ENCODE assay signal across 10 cellular contexts in the genomic region with DNA sequence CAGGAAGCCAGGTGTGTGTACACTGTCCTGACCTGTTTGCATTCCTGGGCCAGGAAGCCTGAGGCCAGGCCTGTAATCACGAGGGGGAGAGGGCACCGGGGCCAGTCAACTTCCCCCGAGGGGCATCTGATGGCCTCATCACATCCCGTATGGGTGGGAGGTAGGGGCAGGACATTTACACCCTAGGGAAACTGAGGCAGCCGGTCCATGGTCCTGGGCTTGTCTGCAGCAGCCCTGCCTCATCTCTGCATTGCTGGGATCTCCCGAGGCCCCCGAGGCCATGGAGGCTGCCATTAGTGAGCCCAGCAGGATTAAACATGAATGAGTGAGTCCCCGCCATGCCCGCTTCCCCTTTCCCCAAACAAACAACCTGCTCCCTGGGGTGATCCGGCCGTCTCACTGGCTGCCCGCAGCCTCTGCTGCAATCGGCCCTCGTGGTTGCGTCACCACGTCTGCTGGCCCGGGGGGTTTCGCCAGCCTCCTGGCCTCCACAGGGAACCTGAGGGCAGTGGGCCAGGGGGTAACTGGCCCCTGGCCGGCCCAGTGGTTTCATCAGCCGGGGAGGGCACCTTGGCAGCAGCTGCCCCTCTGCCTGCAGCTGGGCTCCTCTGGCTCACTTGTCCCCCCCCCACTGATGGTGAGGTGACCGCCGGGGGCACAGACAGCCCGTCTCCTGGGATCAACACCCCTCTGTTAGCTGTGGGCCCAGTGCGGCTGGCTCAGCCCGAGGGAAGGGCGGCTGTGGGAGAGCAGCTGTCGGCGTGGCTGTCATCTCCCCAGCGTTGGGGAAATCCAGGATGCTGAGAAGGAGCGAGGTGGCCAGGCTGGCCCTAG.
DNase-seq lines count a peak whose midpoint lies in the region; ATAC-seq and TF ChIP-seq lines count a peak whose summit lies in the region.
"Had no signal": no experiment of that assay in that cellular context is flagged by ENCODE, and none has a peak within 500 bp of the region (broad histone marks: within the 10 kb centered on the region; RNA-seq: fewer than 3 reads in every experiment).

No MANE protein-coding gene starts in this region.

- ATAC-seq in left cardiac atrium (peak; percentile 1 to 35), HG02884 (IDR thresholded peaks at IDR 0.05; ENCODE audit: unreplicated experiment) (no peak), GM19397 (IDR thresholded peaks at IDR 0.05; ENCODE audit: unreplicated experiment) (no peak)
- ATAC-seq: activated CD8-positive, alpha-beta T cell treated with anti-CD3 and anti-CD28 coated beads for 36 hours had no signal

- H3K27ac ChIP-seq in tibial artery = peak overlapping the region; percentile 2 to 58

- H3K4me1 ChIP-seq in tibial artery = peaks cover 0 to 47% (median 30%) of the 10 kb centered on the region in 4 donors

- H3K9me3 ChIP-seq in tibial artery = no peaks in the 10 kb centered on the region
- H3K9me3 ChIP-seq: heart right ventricle had no signal

- H3K4me3 ChIP-seq in tibial artery = no peak overlapping the region
- H3K4me3 ChIP-seq: heart right ventricle had no signal

- H3K36me3 ChIP-seq in tibial artery = no peaks in the 10 kb centered on the region
- H3K36me3 ChIP-seq: heart right ventricle had no signal

- DNase-seq in NCI-H2171 treated with DMSO at 0.1 percent for 48 hours (lab: John Stamatoyannopoulos, UW) = peak; percentile 64
- DNase-seq in NCI-H2171 (lab: John Stamatoyannopoulos, UW) = no peak
- peak; percentile 85 for DNase-seq in SIG-M5 treated with dmso at 0.1 percent for 504 hours (lab: John Stamatoyannopoulos, UW; ENCODE audit: unreplicated experiment)
- peak; percentile 61 for DNase-seq in left cardiac atrium
- peak; percentile 63 to 89 for DNase-seq in tibial artery
- DNase-seq in cortex of kidney (lab: John Stamatoyannopoulos, UW) = no peak
- DNase-seq: activated CD8-positive, alpha-beta T cell treated with anti-CD3 and anti-CD28 coated beads for 36 hours had no signal

- intact Hi-C loops in left cardiac atrium (cut with DNase I) (no loop called here), tibial artery (cut with DNase I; ENCODE audit: low total_unique reads) (no loop called here)

- TF ChIP-seq CTCF in tibial artery (IDR thresholded peaks at IDR 0.05) = no peak

- no peaks in the 10 kb centered on the region for H3K27me3 ChIP-seq in tibial artery
- H3K27me3 ChIP-seq: heart right ventricle had no signal

Comparison
In these comparisons a context has a peak if more than half of its experiments do, and no peak if none do; other contexts are left out.
1. DNase-seq: peak in NCI-H2171 treated with DMSO at 0.1 percent for 48 hours (single experiment), SIG-M5 treated with dmso at 0.1 percent for 504 hours (single experiment), left cardiac atrium (single experiment) and tibial artery (2 of 2); none in NCI-H2171 (single experiment) and cortex of kidney (single experiment).
2. ATAC-seq: peak in left cardiac atrium (2 of 2); none in HG02884 (single experiment) and GM19397 (single experiment).